In the genomic region with DNA sequence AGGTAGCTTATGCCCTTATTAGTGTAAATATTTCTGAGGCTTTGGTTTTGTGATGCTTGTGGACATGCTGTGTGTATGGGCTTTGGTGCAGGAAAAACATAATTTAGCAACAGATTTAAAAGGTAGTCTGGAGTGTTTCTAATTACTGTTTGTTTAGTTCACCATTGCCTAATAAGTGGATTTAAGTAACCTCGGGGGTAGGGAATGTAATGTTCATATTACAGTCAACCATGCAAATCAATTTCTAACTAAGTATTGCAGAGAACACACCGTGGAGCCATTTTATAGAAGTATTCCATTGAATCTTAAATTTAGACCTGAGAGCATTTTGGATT, we compare ENCODE assay signal across 12 cellular contexts. TPM values are rescaled to one million over a fixed set of nuclear protein-coding genes. Genes with fewer than 3 reads are reported as not detected.
DNase-seq lines count a peak whose midpoint lies in the region; ATAC-seq and TF ChIP-seq lines count a peak whose summit lies in the region.
"Had no signal": no experiment of that assay in that cellular context is flagged by ENCODE, and none has a peak within 500 bp of the region (broad histone marks: within the 10 kb centered on the region; RNA-seq: fewer than 3 reads in every experiment).

No MANE protein-coding gene starts in this region.

- H3K4me1 ChIP-seq in lower lobe of right lung, result peaks cover 31% of the 10 kb centered on the region
- peaks cover 0 to 98% (median 52%) of the 10 kb centered on the region in 4 donors for H3K4me1 ChIP-seq in tibial artery

- ATAC-seq in lower lobe of right lung (peak in 1 of 2 donors; percentile 5), GM19395 (IDR thresholded peaks at IDR 0.05; ENCODE audit: unreplicated experiment) (no peak)
- ATAC-seq: naive thymus-derived CD4-positive, alpha-beta T cell had no signal

- no peaks in the 10 kb centered on the region for H3K27me3 ChIP-seq in brain microvascular endothelial cell (replicated peaks)
- no peaks in the 10 kb centered on the region for H3K27me3 ChIP-seq in lower lobe of right lung (ENCODE audit: low read depth)
- H3K27me3 ChIP-seq in tibial artery, result no peaks in the 10 kb centered on the region
- H3K27me3 ChIP-seq: testis had no signal

- intact Hi-C loops in lower lobe of right lung (cut with DNase I), result no loop called here
- intact Hi-C loops in tibial artery (cut with DNase I; ENCODE audit: low total_unique reads), result loop anchor here (10.0 kb wide), 1 partner anchor 115 kb away; no protein-coding TSS in a partner anchor

- TF ChIP-seq CTCF in brain microvascular endothelial cell (IDR thresholded peaks at IDR 0.05; ENCODE audit: low read depth, low read length, missing control alignments) (no peak), lower lobe of right lung (IDR thresholded peaks at IDR 0.05) (no peak), tibial artery (IDR thresholded peaks at IDR 0.05) (no peak)

- no peaks in the 10 kb centered on the region for H3K9me3 ChIP-seq in lower lobe of right lung
- no peaks in the 10 kb centered on the region for H3K9me3 ChIP-seq in tibial artery
- H3K9me3 ChIP-seq: testis had no signal

- DNase-seq in NCI-H146 (lab: John Stamatoyannopoulos, UW) (peak; percentile 20), NCI-H146 treated with DMSO at 0.1 percent for 48 hours (lab: John Stamatoyannopoulos, UW; ENCODE audit: unreplicated experiment) (no peak), brain microvascular endothelial cell (no peak), lower lobe of right lung (no peak), tibial artery (no peak), NCI-H128 (lab: John Stamatoyannopoulos, UW; ENCODE audit: unreplicated experiment) (no peak)
- no peak for DNase-seq in central memory CD4-positive, alpha-beta T cell
- DNase-seq: activated naive CD4-positive, alpha-beta T cell treated with Interleukin-2 at 50 U/mL for 16 hours; NCI-H510A had no signal

- H3K36me3 ChIP-seq in brain microvascular endothelial cell (replicated peaks) (no peaks in the 10 kb centered on the region), lower lobe of right lung (no peaks in the 10 kb centered on the region), tibial artery (no peaks in the 10 kb centered on the region)

- H3K4me3 ChIP-seq in brain microvascular endothelial cell (ENCODE audit: low read depth, low read length) (no peak overlapping the region), lower lobe of right lung (no peak overlapping the region), tibial artery (no peak overlapping the region)
- H3K4me3 ChIP-seq: testis had no signal

- in situ Hi-C loops in brain microvascular endothelial cell (cut with HindIII; ENCODE audit: low pct_ligation_motif_present, low sequenced_read_pairs), result no loop called here

- H3K27ac ChIP-seq in brain microvascular endothelial cell, result peak overlapping the region; percentile 59
- peak overlapping the region; percentile 44 for H3K27ac ChIP-seq in lower lobe of right lung
- H3K27ac ChIP-seq in tibial artery, result peak overlapping the region; percentile 63 to 77

RNA-seq across cellular contexts. Expression of gene ANO6, which starts 53.5 kb away (rescaled TPM):
- total RNA-seq in lower lobe of right lung, result 64.1 TPM
